11 cellular contexts compared by ENCODE assay signal in the genomic region with DNA sequence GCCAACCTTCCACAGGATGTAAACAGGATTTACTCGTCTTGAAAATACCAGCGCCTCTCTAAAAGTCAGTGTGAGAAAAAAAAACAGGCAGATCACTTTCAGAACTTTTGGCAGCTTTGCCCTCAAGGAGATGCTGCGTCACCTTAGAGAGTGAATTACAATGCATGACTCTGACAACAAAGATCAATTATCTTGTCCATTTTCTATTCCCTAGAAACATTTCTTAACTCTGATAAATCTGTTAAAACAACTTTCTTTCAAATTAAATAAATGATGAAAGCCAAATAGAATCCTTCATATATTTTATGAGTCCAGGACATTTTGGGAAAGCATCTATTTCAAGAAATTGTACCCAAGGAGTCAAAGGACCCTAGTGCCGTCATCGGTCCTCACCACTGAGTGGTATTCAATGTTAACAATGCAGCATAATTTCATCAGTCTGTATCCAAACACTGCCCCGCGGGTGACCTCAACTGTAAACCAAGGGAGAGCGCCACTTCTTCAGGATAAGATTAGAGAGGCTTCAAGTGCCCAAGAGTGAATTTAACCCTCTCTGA.
DNase-seq lines count a peak whose midpoint lies in the region; ATAC-seq, FAIRE-seq and TF ChIP-seq lines count a peak whose summit lies in the region.
"Had no signal": no experiment of that assay in that cellular context is flagged by ENCODE, and none has a peak within 500 bp of the region (broad histone marks: within the 10 kb centered on the region; RNA-seq: fewer than 3 reads in every experiment).

No MANE protein-coding gene starts in this region.

- no peaks in the 10 kb centered on the region for H3K36me3 Mint-ChIP-seq in natural killer cell

- DNase-seq in A549 (ENCODE audit: low read depth in 1 of 2, low spot score in 1 of 2), result peak in 1 of 2 experiments; percentile 96
- DNase-seq in NCI-H524 treated with DMSO at 0.1 percent for 48 hours (lab: John Stamatoyannopoulos, UW), result peak; percentile 69
- DNase-seq in fibroblast of lung (ENCODE audit: low read depth in 2 of 2), result peak; percentile 52 to 70
- DNase-seq in natural killer cell, result no peak
- DNase-seq in ascending aorta (ENCODE audit: low spot score in 2 of 2), result no peak
- no peak for DNase-seq in activated gamma-delta T cell (lab: John Stamatoyannopoulos, UW)
- no peak for DNase-seq in D721Med (ENCODE audit: insufficient read length, low spot score)
- no peak for DNase-seq in 8988T
- DNase-seq: activated T-cell treated with anti-CD3 and anti-CD28 coated beads, Interleukin-2, amount 50 U/mL, for 24 hours; NCI-H526 treated with DMSO at 0.1 percent for 48 hours had no signal

- H3K4me1 ChIP-seq in A549 (peaks cover 95% of the 10 kb centered on the region), fibroblast of lung (ENCODE audit: control insufficient read depth, extremely low read depth, insufficient read depth, low read length) (no peaks in the 10 kb centered on the region), ascending aorta (no peaks in the 10 kb centered on the region)

- H3K4me2 ChIP-seq in A549 (peak overlapping the region; percentile 76), fibroblast of lung (ENCODE audit: extremely low read depth, insufficient read depth, low read length) (no peak overlapping the region)

- peak in 1 of 2 experiments; percentile 19; a peak in 2 of 5 replicates for TF ChIP-seq RAD21 in A549 (conservative IDR thresholded peaks at IDR 0.05 in 1 of 2, IDR thresholded peaks at IDR 0.05 in 1 of 2)

- no peak overlapping the region for H3K9ac ChIP-seq in fibroblast of lung (ENCODE audit: insufficient read depth, low read length)

- H3K36me3 ChIP-seq in fibroblast of lung (ENCODE audit: control insufficient read depth, insufficient read depth, low read length) (no peaks in the 10 kb centered on the region), ascending aorta (no peaks in the 10 kb centered on the region)

- intact Hi-C loops in natural killer cell (cut with micrococcal nuclease) (loop anchor here (1.0 to 5.0 kb wide), 4 partner anchors 60 to 319 kb away; no protein-coding TSS in a partner anchor), ascending aorta (cut with DNase I) (no loop called here)

- H4K20me1 ChIP-seq in fibroblast of lung (ENCODE audit: control insufficient read depth, extremely low read depth, insufficient read depth, low read length), result no peaks in the 10 kb centered on the region

- no peak for TF ChIP-seq CTCF in A549 (IDR thresholded peaks at IDR 0.05)
- no peak for TF ChIP-seq CTCF in fibroblast of lung (conservative IDR thresholded peaks at IDR 0.05 in 1 of 2, IDR thresholded peaks at IDR 0.05 in 1 of 2; ENCODE audit: low read depth in 1 of 2, low read length in 2 of 2)
- no peak for TF ChIP-seq CTCF in natural killer cell (IDR thresholded peaks at IDR 0.05)
- TF ChIP-seq CTCF in ascending aorta (IDR thresholded peaks at IDR 0.05), result no peak
- no peak for TF ChIP-seq CTCF in D721Med (IDR thresholded peaks at IDR 0.05; ENCODE audit: insufficient read depth, missing control alignments)

- 2% methylated on average over 8 of the region's 8 CpGs for WGBS in A549 (ENCODE audit: missing lambda C conversion rate)

- H3K9me3 ChIP-seq in A549, result no peaks in the 10 kb centered on the region
- no peaks in the 10 kb centered on the region for H3K9me3 ChIP-seq in fibroblast of lung (ENCODE audit: control insufficient read depth, insufficient read depth, low read depth, low read length)
- H3K9me3 ChIP-seq in ascending aorta, result no peaks in the 10 kb centered on the region

- H3K4me3 ChIP-seq in A549 (peak overlapping the region; percentile 35), fibroblast of lung (replicated peaks in 1 of 4; ENCODE audit: control extremely low read depth in 1 of 4, insufficient read depth in 1 of 4, low read depth in 3 of 4, low read length in 4 of 4) (no peak overlapping the region), ascending aorta (no peak overlapping the region)

- POLR2A ChIA-PET in A549 (lab: Yijun Ruan, JAX), result interaction anchor here (1.0 to 1.3 kb wide), 3 partner anchors 9 to 21 kb away, joined by 3 to 11 read pairs (median 4); no protein-coding TSS in a partner anchor

- H3K27ac ChIP-seq in A549, result peak overlapping the region; percentile 86 to 99
- no peak overlapping the region for H3K27ac ChIP-seq in fibroblast of lung (ENCODE audit: insufficient read depth, low read length)
- H3K27ac ChIP-seq in ascending aorta, result no peak overlapping the region

- TF ChIP-seq EP300 in A549 (IDR thresholded peaks at IDR 0.05), result peak; percentile 81 to 94; a peak in 3 of 5 replicates

- FAIRE-seq in A549 (lab: Jason Lieb, UNC) (peak; percentile 99), D721Med (lab: Jason Lieb, UNC) (no peak)
- FAIRE-seq: colon had no signal

- H3K27me3 ChIP-seq in fibroblast of lung (ENCODE audit: control insufficient read depth, insufficient read depth, low read length) (no peaks in the 10 kb centered on the region), ascending aorta (no peaks in the 10 kb centered on the region)

- ATAC-seq in A549 (peak; percentile 90), natural killer cell (peak; percentile 36 to 39 (median 36))

- H3K9me3 Mint-ChIP-seq in natural killer cell, result no peaks in the 10 kb centered on the region
- H3K9me3 Mint-ChIP-seq: activated T-cell treated with anti-CD3 and anti-CD28 coated beads, Interleukin-2, amount 50 U/mL, for 24 hours had no signal

- no peaks in the 10 kb centered on the region for H3K27me3 Mint-ChIP-seq in natural killer cell (ENCODE audit: low read depth in 2 of 2)

- no peak overlapping the region for H2AFZ ChIP-seq in fibroblast of lung (ENCODE audit: low read length)

- peaks cover 48% of the 10 kb centered on the region in 2 donors for H3K4me1 Mint-ChIP-seq in natural killer cell

- peak overlapping the region; percentile 85 for H3K4me3 Mint-ChIP-seq in natural killer cell
- H3K4me3 Mint-ChIP-seq: activated T-cell treated with anti-CD3 and anti-CD28 coated beads, Interleukin-2, amount 50 U/mL, for 24 hours had no signal

- no peak for TF ChIP-seq POLR2A in A549 (IDR thresholded peaks at IDR 0.05; ENCODE audit: low read length)

- H3K27ac Mint-ChIP-seq in natural killer cell, result peak overlapping the region; percentile 95
- H3K27ac Mint-ChIP-seq: activated T-cell treated with anti-CD3 and anti-CD28 coated beads, Interleukin-2, amount 50 U/mL, for 24 hours had no signal

- H3K79me2 ChIP-seq in fibroblast of lung (ENCODE audit: control insufficient read depth, insufficient read depth, low read length), result no peaks in the 10 kb centered on the region

- CTCF ChIA-PET in A549 (lab: Yijun Ruan, JAX), result interaction anchor here (0.7 to 4.9 kb wide), 14 partner anchors 9 to 471 kb away, joined by 3 to 27 read pairs (median 4); no protein-coding TSS in a partner anchor

TF ChIP-seq in A549, 52 proteins besides CTCF, POLR2A, EP300 and RAD21 (continues in another document):
- TF ChIP-seq KDM5A (IDR thresholded peaks at IDR 0.05) (no peak), MYC (IDR thresholded peaks at IDR 0.05; ENCODE audit: borderline replicate concordance, low read length) (no peak), CBX2 (IDR thresholded peaks at IDR 0.05; ENCODE audit: borderline replicate concordance, low read depth) (no peak), CBX8 (IDR thresholded peaks at IDR 0.05) (no peak), JUN (IDR thresholded peaks at IDR 0.05) (peak in 1 of 2 experiments; percentile 83; a peak in 3 of 5 replicates), HDAC2 (IDR thresholded peaks at IDR 0.05) (no peak), RFX5 (IDR thresholded peaks at IDR 0.05) (no peak), TP53 (CRISPR knock-in tag; IDR thresholded peaks at IDR 0.05) (no peak; the same call in 1 of the 2 replicates), CHD4 (IDR thresholded peaks at IDR 0.05; ENCODE audit: borderline replicate concordance) (no peak), MAFK (IDR thresholded peaks at IDR 0.05; ENCODE audit: partially characterized antibody) (peak; percentile 87), CEBPB (IDR thresholded peaks at IDR 0.05) (peak in 1 of 2 experiments; percentile 85; a peak in 3 of 4 replicates), RARB (CRISPR knock-in tag; IDR thresholded peaks at IDR 0.05) (peak; percentile 89), ZSCAN20 (CRISPR knock-in tag; IDR thresholded peaks at IDR 0.05) (no peak), FOSB (CRISPR knock-in tag; IDR thresholded peaks at IDR 0.05) (no peak)
- TF ChIP-seq, protein P1, sequence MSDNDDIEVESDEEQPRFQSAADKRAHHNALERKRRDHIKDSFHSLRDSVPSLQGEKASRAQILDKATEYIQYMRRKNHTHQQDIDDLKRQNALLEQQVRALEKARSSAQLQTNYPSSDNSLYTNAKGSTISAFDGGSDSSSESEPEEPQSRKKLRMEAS (IDR thresholded peaks at IDR 0.05), result peak; percentile 45; the same call in 1 of the 2 replicates
- TF ChIP-seq, protein P2, sequence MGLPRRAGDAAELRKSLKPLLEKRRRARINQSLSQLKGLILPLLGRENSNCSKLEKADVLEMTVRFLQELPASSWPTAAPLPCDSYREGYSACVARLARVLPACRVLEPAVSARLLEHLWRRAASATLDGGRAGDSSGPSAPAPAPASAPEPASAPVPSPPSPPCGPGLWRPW (IDR thresholded peaks at IDR 0.05), result no peak
- TF ChIP-seq, protein P3, sequence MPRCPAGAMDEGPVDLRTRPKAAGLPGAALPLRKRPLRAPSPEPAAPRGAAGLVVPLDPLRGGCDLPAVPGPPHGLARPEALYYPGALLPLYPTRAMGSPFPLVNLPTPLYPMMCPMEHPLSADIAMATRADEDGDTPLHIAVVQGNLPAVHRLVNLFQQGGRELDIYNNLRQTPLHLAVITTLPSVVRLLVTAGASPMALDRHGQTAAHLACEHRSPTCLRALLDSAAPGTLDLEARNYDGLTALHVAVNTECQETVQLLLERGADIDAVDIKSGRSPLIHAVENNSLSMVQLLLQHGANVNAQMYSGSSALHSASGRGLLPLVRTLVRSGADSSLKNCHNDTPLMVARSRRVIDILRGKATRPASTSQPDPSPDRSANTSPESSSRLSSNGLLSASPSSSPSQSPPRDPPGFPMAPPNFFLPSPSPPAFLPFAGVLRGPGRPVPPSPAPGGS (IDR thresholded peaks at IDR 0.05), result peak; percentile 36; the same call in 1 of the 3 replicates
- TF ChIP-seq, protein P4, sequence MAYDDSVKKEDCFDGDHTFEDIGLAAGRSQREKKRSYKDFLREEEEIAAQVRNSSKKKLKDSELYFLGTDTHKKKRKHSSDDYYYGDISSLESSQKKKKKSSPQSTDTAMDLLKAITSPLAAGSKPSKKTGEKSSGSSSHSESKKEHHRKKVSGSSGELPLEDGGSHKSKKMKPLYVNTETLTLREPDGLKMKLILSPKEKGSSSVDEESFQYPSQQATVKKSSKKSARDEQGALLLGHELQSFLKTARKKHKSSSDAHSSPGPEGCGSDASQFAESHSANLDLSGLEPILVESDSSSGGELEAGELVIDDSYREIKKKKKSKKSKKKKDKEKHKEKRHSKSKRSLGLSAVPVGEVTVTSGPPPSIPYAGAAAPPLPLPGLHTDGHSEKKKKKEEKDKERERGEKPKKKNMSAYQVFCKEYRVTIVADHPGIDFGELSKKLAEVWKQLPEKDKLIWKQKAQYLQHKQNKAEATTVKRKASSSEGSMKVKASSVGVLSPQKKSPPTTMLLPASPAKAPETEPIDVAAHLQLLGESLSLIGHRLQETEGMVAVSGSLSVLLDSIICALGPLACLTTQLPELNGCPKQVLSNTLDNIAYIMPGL (CRISPR knock-in tag; IDR thresholded peaks at IDR 0.05; ENCODE audit: borderline replicate concordance), result no peak

Comparison
In these comparisons a context has a peak if more than half of its experiments do, and no peak if none do; other contexts are left out.
1. DNase-seq: peak in NCI-H524 treated with DMSO at 0.1 percent for 48 hours (single experiment) and fibroblast of lung (2 of 2); none in natural killer cell (single experiment), ascending aorta (0 of 2), activated gamma-delta T cell (single experiment), D721Med (single experiment) and 8988T (single experiment).
2. H3K27ac ChIP-seq: peak in A549 (2 of 2); none in fibroblast of lung (single experiment) and ascending aorta (0 of 2).